8 cellular contexts compared by ENCODE assay signal in the genomic region with DNA sequence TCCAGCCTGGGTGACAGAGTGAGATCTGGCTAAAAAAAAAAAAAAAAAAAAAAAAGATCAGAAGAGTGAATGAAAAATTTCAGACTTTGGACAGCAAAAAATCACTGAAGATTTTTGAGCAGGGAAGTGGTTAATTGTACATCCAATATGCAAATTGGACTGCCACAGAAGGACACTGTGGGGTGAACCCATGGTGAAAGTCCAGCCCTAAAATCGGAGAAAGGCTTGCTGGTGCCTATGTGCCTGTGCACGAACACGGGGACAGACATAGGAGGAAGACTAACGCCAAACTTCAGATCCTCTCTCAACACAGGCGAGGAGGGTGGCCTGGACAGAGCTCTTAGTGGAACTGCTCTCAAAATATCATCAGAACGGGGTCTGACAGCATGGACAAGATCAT.
"Had no signal": no experiment of that assay in that cellular context is flagged by ENCODE, and none has a peak within 500 bp of the region (broad histone marks: within the 10 kb centered on the region; RNA-seq: fewer than 3 reads in every experiment).

No MANE protein-coding gene starts in this region.

- ATAC-seq: GM23338, HCT116 had no signal

- H3K4me3 ChIP-seq: GM23338, HAP-1 had no signal

- DNase-seq: H7, HFFc6, IMR-90, KBM-7 had no signal

- H2AFZ ChIP-seq: GM23338 had no signal

- H3K27ac ChIP-seq: HL-60 had no signal

- H3K4me2 ChIP-seq: GM23338 had no signal

- H3K9me3 ChIP-seq: HAP-1 had no signal

- H3K4me1 ChIP-seq: HAP-1 had no signal

- H3K36me3 ChIP-seq: HAP-1 had no signal
